In the genomic region with DNA sequence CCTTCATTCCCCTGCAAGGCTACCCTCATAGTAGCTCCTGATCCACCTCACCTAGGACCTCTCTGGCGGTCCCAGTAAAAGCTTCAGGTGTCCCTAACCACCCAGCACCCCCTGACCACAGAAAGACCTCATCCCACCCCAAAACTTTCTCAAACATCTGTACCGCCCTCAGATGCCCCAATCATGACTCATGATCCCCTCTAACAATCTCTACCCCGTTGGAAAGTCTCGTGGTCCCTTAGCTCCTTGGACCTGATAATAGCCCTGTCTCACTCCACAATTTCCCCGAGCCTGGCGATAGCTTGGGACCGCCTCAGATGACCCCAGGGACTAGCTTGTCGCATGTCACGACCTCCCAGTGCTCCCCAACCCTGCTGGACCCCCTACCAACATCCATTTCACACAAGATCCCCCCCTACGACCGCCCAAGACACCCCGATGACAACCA, we compare ENCODE assay signal across 9 cellular contexts. TPM values are rescaled to one million over a fixed set of nuclear protein-coding genes. Genes with fewer than 3 reads are reported as not detected.
DNase-seq lines count a peak whose midpoint lies in the region; ATAC-seq and TF ChIP-seq lines count a peak whose summit lies in the region.
"Had no signal": no experiment of that assay in that cellular context is flagged by ENCODE, and none has a peak within 500 bp of the region (broad histone marks: within the 10 kb centered on the region; RNA-seq: fewer than 3 reads in every experiment).

No MANE protein-coding gene starts in this region.

- H3K79me2 ChIP-seq in Karpas-422 (ENCODE audit: low read length): peaks cover 40% of the 10 kb centered on the region

- no peak overlapping the region; the same call in 1 of the 2 replicates for H2AFZ ChIP-seq in Karpas-422 (ENCODE audit: low read length)

- H3K27me3 Mint-ChIP-seq in memory B cell: no peaks in the 10 kb centered on the region

- TF ChIP-seq POLR2A in uterus (IDR thresholded peaks at IDR 0.05): no peak

- peaks cover 25% of the 10 kb centered on the region for H3K4me1 Mint-ChIP-seq in memory B cell

- H3K27ac ChIP-seq in Karpas-422 (ENCODE audit: low read length) (peak overlapping the region; percentile 73), brain microvascular endothelial cell (peak overlapping the region; percentile 95), uterus (peak overlapping the region; percentile 91)

- peaks cover 4% of the 10 kb centered on the region; the same call in 1 of the 2 replicates for H3K36me3 ChIP-seq in Karpas-422 (ENCODE audit: insufficient read depth, low read length)
- H3K36me3 ChIP-seq in brain microvascular endothelial cell (replicated peaks): peaks cover 7% of the 10 kb centered on the region
- no peaks in the 10 kb centered on the region for H3K36me3 ChIP-seq in uterus

- peak overlapping the region; percentile 88 for H3K4me3 ChIP-seq in Karpas-422 (ENCODE audit: low read length)
- peak overlapping the region; percentile 99 for H3K4me3 ChIP-seq in brain microvascular endothelial cell (ENCODE audit: low read depth, low read length)
- peak overlapping the region; percentile 64 to 88 for H3K4me3 ChIP-seq in uterus

- in situ Hi-C loops in brain microvascular endothelial cell (cut with HindIII; ENCODE audit: low pct_ligation_motif_present, low sequenced_read_pairs): no loop called here

- intact Hi-C loops in uterus (cut with DNase I; ENCODE audit: low total_unique reads): no loop called here

- H3K9me3 ChIP-seq in Karpas-422 (ENCODE audit: low read length) (no peaks in the 10 kb centered on the region), uterus (no peaks in the 10 kb centered on the region)

- H3K9me2 ChIP-seq in Karpas-422 (replicated peaks; ENCODE audit: insufficient read depth, low read length): no peaks in the 10 kb centered on the region

- peak overlapping the region; percentile 97 for H3K4me3 Mint-ChIP-seq in memory B cell

- ATAC-seq in memory B cell (ENCODE audit: low read depth): no peak
- ATAC-seq in GM21381 (IDR thresholded peaks at IDR 0.05; ENCODE audit: unreplicated experiment): no peak
- no peak for ATAC-seq in GM18517 (IDR thresholded peaks at IDR 0.05; ENCODE audit: unreplicated experiment)

- H3K27me3 ChIP-seq in Karpas-422 (ENCODE audit: low read length) (no peaks in the 10 kb centered on the region), brain microvascular endothelial cell (replicated peaks) (no peaks in the 10 kb centered on the region), uterus (no peaks in the 10 kb centered on the region)

- peaks cover 22% of the 10 kb centered on the region for H4K20me1 ChIP-seq in Karpas-422 (ENCODE audit: insufficient read depth, low read depth, low read length)

- peak overlapping the region; percentile 72 for H3K4me2 ChIP-seq in Karpas-422 (ENCODE audit: low read depth, low read length, poor library complexity, severe bottlenecking)

- no peaks in the 10 kb centered on the region for H3K9me3 Mint-ChIP-seq in memory B cell

- peak overlapping the region; percentile 97 for H3K9ac ChIP-seq in Karpas-422 (ENCODE audit: low read length)

- DNase-seq in CD1c-positive myeloid dendritic cell (ENCODE audit: extremely low spot score): peak; percentile 9
- DNase-seq in Karpas-422: peak; percentile 66
- DNase-seq in brain microvascular endothelial cell: peak; percentile 28
- DNase-seq in memory B cell (ENCODE audit: low spot score in 2 of 2): no peak
- no peak for DNase-seq in uterus
- DNase-seq in NCI-H1105 treated with DMSO at 0.1 percent for 48 hours (lab: John Stamatoyannopoulos, UW): no peak

- peak overlapping the region; percentile 97 for H3K27ac Mint-ChIP-seq in memory B cell

- TF ChIP-seq CTCF in brain microvascular endothelial cell (IDR thresholded peaks at IDR 0.05; ENCODE audit: low read depth, low read length, missing control alignments): no peak
- no peak for TF ChIP-seq CTCF in uterus (IDR thresholded peaks at IDR 0.05)

- H3K36me3 Mint-ChIP-seq in memory B cell: peaks cover 10% of the 10 kb centered on the region

- H3K4me1 ChIP-seq in Karpas-422 (ENCODE audit: low read length): peaks cover 16% of the 10 kb centered on the region
- peaks cover 0 to 14% of the 10 kb centered on the region in 2 donors for H3K4me1 ChIP-seq in uterus

RNA-seq across cellular contexts. Expression of a gene that starts 0.5 kb away (rescaled TPM):
- total RNA-seq in Karpas-422 (2014; rRNA removed; shearing (Covaris generic); ENCODE audit: low replicate concordance): 217 and 384 TPM in 2 replicates
- 100 to 1,000 TPM in 3 of 4 donors, 10 to 100 TPM in 1; 68.7 to 261 (median 150) TPM for total RNA-seq in uterus

RNA-seq across cellular contexts. Expression of a gene that starts 1.6 kb away (rescaled TPM):
- 8.9 and 19.8 TPM in 2 replicates for total RNA-seq in Karpas-422 (2014; rRNA removed; shearing (Covaris generic); ENCODE audit: low replicate concordance)
- total RNA-seq in uterus: 10 to 100 TPM in 1 of 4 donors, 1 to 10 TPM in 3; 2.6 to 10.9 (median 7.1) TPM

RNA-seq across cellular contexts. Expression of a gene that starts 11.0 kb away (rescaled TPM):
- total RNA-seq in Karpas-422 (2014; rRNA removed; shearing (Covaris generic); ENCODE audit: low replicate concordance): 3.8 and 17.8 TPM in 2 replicates
- total RNA-seq in uterus: 10 to 100 TPM in 3 of 4 donors, 1 to 10 TPM in 1; 2.0 to 48.7 (median 12.4) TPM

RNA-seq across cellular contexts. Expression of a gene that starts 32.7 kb away (rescaled TPM):
- not detected in 2 replicates for total RNA-seq in Karpas-422 (2014; rRNA removed; shearing (Covaris generic); ENCODE audit: low replicate concordance)
- not detected for total RNA-seq in uterus
- total RNA-seq: SK-MEL-5 had no signal

RNA-seq across cellular contexts. Expression of a gene that starts 51.8 kb away (rescaled TPM):
- not detected in 2 replicates for total RNA-seq in Karpas-422 (2014; rRNA removed; shearing (Covaris generic); ENCODE audit: low replicate concordance)
- total RNA-seq in uterus: under 1 TPM in 1 of 4 donors, not detected in 3; 0.29 TPM

Comparison
In these comparisons a context has a peak if more than half of its experiments do, and no peak if none do; other contexts are left out.
1. DNase-seq: peak in CD1c-positive myeloid dendritic cell (single experiment), Karpas-422 (single experiment) and brain microvascular endothelial cell (single experiment); none in memory B cell (0 of 2), uterus (0 of 2) and NCI-H1105 treated with DMSO at 0.1 percent for 48 hours (single experiment).
2. Peak in every context shown above with its lines, with median percentiles within 50 percentile points of each other: H3K27ac ChIP-seq and H3K4me3 ChIP-seq.